In the genomic region with DNA sequence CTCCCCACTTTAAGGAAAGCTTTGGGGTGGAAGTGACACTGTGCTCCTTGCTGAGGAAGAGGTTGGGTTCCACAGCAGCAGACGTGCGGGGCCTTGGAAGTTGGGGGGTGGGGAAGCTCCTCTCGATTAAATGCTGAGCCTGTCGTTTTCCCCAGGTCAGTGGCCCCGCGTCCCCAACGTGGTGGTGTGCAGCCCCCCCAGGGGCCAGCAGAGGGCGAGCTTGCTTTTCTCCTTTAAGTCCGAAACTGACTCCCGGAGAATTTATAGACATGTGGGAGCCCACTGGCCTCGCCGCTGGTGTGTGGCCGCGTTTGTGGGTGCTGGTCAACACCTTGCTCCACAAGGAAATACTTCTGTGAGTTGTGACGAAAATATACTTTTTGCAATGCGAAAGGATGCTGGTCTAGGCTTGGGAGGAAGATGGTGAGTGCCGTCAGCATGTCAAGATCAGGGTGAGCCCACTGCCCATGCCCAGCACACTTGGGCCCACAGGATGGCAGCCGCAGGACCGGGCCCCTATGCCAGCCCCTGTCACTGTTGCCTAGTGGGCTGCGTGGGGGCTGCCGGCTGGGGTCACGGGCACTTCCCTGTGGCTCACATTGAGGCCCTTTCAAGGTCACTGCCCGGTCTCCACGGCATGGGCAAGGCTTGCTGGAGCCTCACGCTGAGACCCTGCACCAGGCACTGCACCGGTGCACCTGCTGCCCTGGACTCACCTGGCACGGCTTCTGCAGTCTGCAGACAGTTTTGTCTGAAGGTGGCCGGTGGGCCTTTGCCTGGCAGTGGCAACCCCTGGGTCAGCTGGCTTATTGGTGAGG, we compare ENCODE assay signal across 9 cellular contexts. TPM values are rescaled to one million over a fixed set of nuclear protein-coding genes. Genes with fewer than 3 reads are reported as not detected.
DNase-seq lines count a peak whose midpoint lies in the region; ATAC-seq and TF ChIP-seq lines count a peak whose summit lies in the region.
"Had no signal": no experiment of that assay in that cellular context is flagged by ENCODE, and none has a peak within 500 bp of the region (broad histone marks: within the 10 kb centered on the region; RNA-seq: fewer than 3 reads in every experiment).

No MANE protein-coding gene starts in this region.

- ATAC-seq in HG03108 (IDR thresholded peaks at IDR 0.05; ENCODE audit: unreplicated experiment) (no peak), GM18505 (IDR thresholded peaks at IDR 0.05; ENCODE audit: unreplicated experiment) (no peak)

- no peak for TF ChIP-seq POLR2A in GM18505 (IDR thresholded peaks at IDR 0.05; ENCODE audit: borderline replicate concordance, extremely low read depth, insufficient read depth, insufficient read length)

- CTCF ChIA-PET in activated naive CD4-positive, alpha-beta T cell treated with anti-CD3 and anti-CD28 coated beads, Interleukin-2, amount 10 ng/mL, durations not matched to agents 7 days and 5 days (lab: Charles Lee): interaction anchor here (0.6 to 1.5 kb wide), 12 partner anchors 9 to 614 kb away, joined by 3 to 6 read pairs (median 4); partner anchors contain the start of gene MAEA

- no peak overlapping the region for H3K4me3 Mint-ChIP-seq in activated naive CD4-positive, alpha-beta T cell treated with anti-CD3 and anti-CD28 coated beads, Interleukin-2, amount 10 ng/mL, durations not matched to agents 7 days and 5 days

- peak; percentile 32 for DNase-seq in activated gamma-delta T cell treated with Interleukin-2 at 50 U/mL for 16 hours
- no peak for DNase-seq in activated gamma-delta T cell (lab: John Stamatoyannopoulos, UW)
- DNase-seq in NCI-H526 treated with DMSO at 0.1 percent for 48 hours (lab: John Stamatoyannopoulos, UW): peak; percentile 5
- DNase-seq in activated naive CD4-positive, alpha-beta T cell treated with anti-CD3 and anti-CD28 coated beads, Interleukin-2, amount 10 ng/mL, durations not matched to agents 7 days and 5 days: peak; percentile 56
- peak in 41 of 42 donors; percentile 55 to 89 (median 75) for DNase-seq in head of caudate nucleus
- peak; percentile 13 for DNase-seq in pulmonary artery endothelial cell (ENCODE audit: low read depth, low spot score)

- no peaks in the 10 kb centered on the region for H3K27me3 Mint-ChIP-seq in activated naive CD4-positive, alpha-beta T cell treated with anti-CD3 and anti-CD28 coated beads, Interleukin-2, amount 10 ng/mL, durations not matched to agents 7 days and 5 days

- no peaks in the 10 kb centered on the region for H3K9me3 Mint-ChIP-seq in activated naive CD4-positive, alpha-beta T cell treated with anti-CD3 and anti-CD28 coated beads, Interleukin-2, amount 10 ng/mL, durations not matched to agents 7 days and 5 days

- peaks cover 4% of the 10 kb centered on the region for H3K36me3 Mint-ChIP-seq in activated naive CD4-positive, alpha-beta T cell treated with anti-CD3 and anti-CD28 coated beads, Interleukin-2, amount 10 ng/mL, durations not matched to agents 7 days and 5 days

- H3K27ac Mint-ChIP-seq in activated naive CD4-positive, alpha-beta T cell treated with anti-CD3 and anti-CD28 coated beads, Interleukin-2, amount 10 ng/mL, durations not matched to agents 7 days and 5 days: no peak overlapping the region

- peaks cover 6% of the 10 kb centered on the region for H3K4me1 Mint-ChIP-seq in activated naive CD4-positive, alpha-beta T cell treated with anti-CD3 and anti-CD28 coated beads, Interleukin-2, amount 10 ng/mL, durations not matched to agents 7 days and 5 days

- intact Hi-C loops in head of caudate nucleus (cut with DNase I): loop anchor here (5.0 to 10.0 kb wide), 2 partner anchors 271 to 368 kb away; partner anchors contain the start of genes TACC3 and TMEM129

RNA-seq across cellular contexts. Expression of gene UVSSA, which starts 9.4 kb away (rescaled TPM):
- total RNA-seq in pulmonary artery endothelial cell: 4.0 and 4.2 TPM in 2 replicates

RNA-seq across cellular contexts. Expression of gene NKX1-1, which starts 49.9 kb away (rescaled TPM):
- total RNA-seq in pulmonary artery endothelial cell: not detected in 2 replicates
- total RNA-seq: glomerular endothelial cell had no signal
